8 cellular contexts compared by ENCODE assay signal in genomic region chr4:174283507-174284180, GRCh38. TPM values are rescaled to one million over a fixed set of nuclear protein-coding genes. Genes with fewer than 3 reads are reported as not detected.
DNase-seq lines count a peak whose midpoint lies in the region; TF ChIP-seq lines count a peak whose summit lies in the region.

Gene CEP44 (plus strand): TSS chr4:174283911. CDS start chr4:174299122, 15,211 bp downstream.
Gene FBXO8 (minus strand): TSS chr4:174283667. CDS start chr4:174263092, 20,575 bp downstream.

- CTCF ChIA-PET in activated naive CD4-positive, alpha-beta T cell treated with anti-CD3 and anti-CD28 coated beads for 36 hours (lab: Charles Lee): no interaction called here

- peak within 1 kb of the TSS; percentile 99 for H3K27ac Mint-ChIP-seq in activated naive CD4-positive, alpha-beta T cell treated with anti-CD3 and anti-CD28 coated beads for 36 hours

- in situ Hi-C loops in G401 (cut with HindIII; ENCODE audit: low sequenced_read_pairs): no loop called here

- H3K36me3 Mint-ChIP-seq in activated naive CD4-positive, alpha-beta T cell treated with anti-CD3 and anti-CD28 coated beads for 36 hours (ENCODE audit: low read depth): peaks cover 22% of the 10 kb centered on the region

- H3K9me3 Mint-ChIP-seq in activated naive CD4-positive, alpha-beta T cell treated with anti-CD3 and anti-CD28 coated beads for 36 hours: no peaks in the 10 kb centered on the region

- intact Hi-C loops in activated naive CD4-positive, alpha-beta T cell treated with anti-CD3 and anti-CD28 coated beads for 36 hours (cut with micrococcal nuclease): loop anchor here (1.0 to 10.0 kb wide), 10 partner anchors 8 to 1911 kb away; partner anchors contain the start of genes GALNT7, HMGB2 and SPATA4

- H3K4me1 ChIP-seq in Loucy (ENCODE audit: insufficient read depth, low read length, poor library complexity, severe bottlenecking): peaks cover 68% of the 10 kb centered on the region

- H3K9ac ChIP-seq in Loucy (ENCODE audit: low read depth, low read length, poor library complexity, severe bottlenecking): peak within 1 kb of the TSS; percentile 95

- H3K36me3 ChIP-seq in H7 (replicated peaks; ENCODE audit: control insufficient read depth, insufficient read depth, low read length) (no peaks in the 10 kb centered on the region), Loucy (ENCODE audit: insufficient read depth, low read length) (no peaks in the 10 kb centered on the region)

- peaks cover 20% of the 10 kb centered on the region for H4K20me1 ChIP-seq in Loucy (ENCODE audit: insufficient read depth, low read length, poor library complexity, severe bottlenecking)

- no peaks in the 10 kb centered on the region for H3K27me3 Mint-ChIP-seq in activated naive CD4-positive, alpha-beta T cell treated with anti-CD3 and anti-CD28 coated beads for 36 hours (ENCODE audit: low read depth)

- no peaks in the 10 kb centered on the region for H3F3A ChIP-seq in Loucy (ENCODE audit: low read depth)

- H3K4me3 Mint-ChIP-seq in activated naive CD4-positive, alpha-beta T cell treated with anti-CD3 and anti-CD28 coated beads for 36 hours: peak within 1 kb of the TSS; percentile 98

- peak within 1 kb of the TSS; percentile 91 for H3K4me3 ChIP-seq in H7 (ENCODE audit: insufficient read depth, low read depth, low read length)
- H3K4me3 ChIP-seq in Loucy (ENCODE audit: low read length, poor library complexity, severe bottlenecking): peak within 1 kb of the TSS; percentile 88

- H3K27me3 ChIP-seq in H7 (ENCODE audit: control insufficient read depth, insufficient read depth, low read length) (no peaks in the 10 kb centered on the region), Loucy (ENCODE audit: insufficient read depth, low read length, poor library complexity, severe bottlenecking) (no peaks in the 10 kb centered on the region)

- H2AFZ ChIP-seq in Loucy (ENCODE audit: low read length): peak within 1 kb of the TSS; percentile 99

- H3K9me2 ChIP-seq in Loucy (replicated peaks; ENCODE audit: low read depth, low read length): no peaks in the 10 kb centered on the region

- H3K4me2 ChIP-seq in Loucy (ENCODE audit: low read depth, low read length, poor library complexity, severe bottlenecking): peak within 1 kb of the TSS; percentile 86

- H3K9me3 ChIP-seq in Loucy (ENCODE audit: insufficient read depth, low read depth, low read length): no peaks in the 10 kb centered on the region

- DNase-seq in G401 (ENCODE audit: low spot score): peak; percentile 91
- DNase-seq in H7: peak; percentile 56
- DNase-seq in SK-N-DZ (ENCODE audit: low spot score): peak; percentile 84
- DNase-seq in activated naive CD4-positive, alpha-beta T cell treated with anti-CD3 and anti-CD28 coated beads for 36 hours: peak; percentile 75
- DNase-seq in globus pallidus (ENCODE audit: low spot score): peak; percentile 87
- DNase-seq in nucleus accumbens (lab: John Stamatoyannopoulos, UW): peak in 55 of 56 donors; percentile 10 to 92 (median 78)
- DNase-seq in superior temporal gyrus (ENCODE audit: extremely low spot score): peak; percentile 96

- no peak for TF ChIP-seq CTCF in Loucy (conservative IDR thresholded peaks at IDR 0.05; ENCODE audit: low read length)

- peaks cover 54% of the 10 kb centered on the region for H3K4me1 Mint-ChIP-seq in activated naive CD4-positive, alpha-beta T cell treated with anti-CD3 and anti-CD28 coated beads for 36 hours (ENCODE audit: low read depth)

- H3K79me2 ChIP-seq in Loucy (ENCODE audit: insufficient read depth, low read length): peaks cover 91% of the 10 kb centered on the region

RNA-seq across cellular contexts. Expression of gene CEP44, which starts in this region (rescaled TPM):
- 5.9 and 14.1 TPM in 2 replicates for total RNA-seq in G401 (2014; rRNA removed; shearing (Covaris generic))
- total RNA-seq in H7 (2014; rRNA removed; shearing (Covaris generic)): 17.0 and 23.8 TPM in 2 replicates
- polyA plus RNA-seq in SK-N-DZ (2014; cell fraction: cytosol; rRNA removed): 49.4 and 57.4 TPM in 2 replicates
- polyA plus RNA-seq in SK-N-DZ (2014; cell fraction: nucleus; rRNA removed): 85.0 and 85.1 TPM in 2 replicates
- total RNA-seq in activated naive CD4-positive, alpha-beta T cell treated with anti-CD3 and anti-CD28 coated beads for 36 hours: 10 to 100 TPM; 41.2 to 41.4 TPM

RNA-seq across cellular contexts. Expression of gene FBXO8, which starts in this region (rescaled TPM):
- total RNA-seq in G401 (2014; rRNA removed; shearing (Covaris generic)): 11.8 and 17.9 TPM in 2 replicates
- 14.5 and 22.9 TPM in 2 replicates for total RNA-seq in H7 (2014; rRNA removed; shearing (Covaris generic))
- polyA plus RNA-seq in SK-N-DZ (2014; cell fraction: cytosol; rRNA removed): 15.5 and 17.7 TPM in 2 replicates
- 11.9 and 13.1 TPM in 2 replicates for polyA plus RNA-seq in SK-N-DZ (2014; cell fraction: nucleus; rRNA removed)
- total RNA-seq in activated naive CD4-positive, alpha-beta T cell treated with anti-CD3 and anti-CD28 coated beads for 36 hours: 10 to 100 TPM; 19.9 to 21.2 TPM

Comparison
In these comparisons a context has a peak if more than half of its experiments do, and no peak if none do; other contexts are left out.
1. Peak in every context shown above with its lines: DNase-seq and H3K4me3 ChIP-seq.